7 cellular contexts compared by ENCODE assay signal in the genomic region with DNA sequence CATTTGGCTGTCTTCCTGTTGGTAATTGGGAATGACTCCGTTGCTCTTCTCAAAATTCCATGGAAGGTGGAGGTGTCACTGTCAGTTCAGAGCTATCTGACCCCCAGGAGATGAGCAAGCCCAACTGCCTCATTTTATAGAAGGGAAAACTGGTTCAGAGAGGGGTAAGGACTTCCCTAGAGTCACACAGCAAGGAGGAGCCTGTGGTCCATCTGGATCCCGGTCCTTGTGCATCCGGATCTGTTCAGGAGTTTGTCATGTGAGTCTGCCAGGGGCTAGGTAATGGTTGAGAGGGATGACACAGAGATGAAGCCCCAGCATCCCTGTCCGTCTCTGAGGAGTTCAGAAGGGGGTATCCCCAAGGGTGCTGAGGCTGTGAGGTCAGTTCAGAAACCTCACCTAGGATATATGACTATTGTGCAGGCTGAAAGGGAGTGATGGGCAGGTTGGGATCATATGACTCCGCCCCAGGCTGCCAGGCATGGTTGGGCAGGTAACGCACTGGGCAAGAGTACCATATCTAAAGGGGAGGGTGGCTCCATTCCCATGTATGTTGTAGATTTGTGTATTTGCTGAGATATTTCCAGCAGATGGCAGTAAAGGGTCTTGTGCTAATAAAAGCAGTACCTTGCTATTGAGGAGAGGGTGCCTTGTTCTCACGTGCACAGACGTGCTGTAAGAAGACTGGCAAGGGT. TPM values are rescaled to one million over a fixed set of nuclear protein-coding genes. Genes with fewer than 3 reads are reported as not detected.
DNase-seq lines count a peak whose midpoint lies in the region; ATAC-seq and TF ChIP-seq lines count a peak whose summit lies in the region.

No MANE protein-coding gene starts in this region.

- WGBS in neuronal stem cell (ENCODE audit: extremely low coverage in 2 of 2, insufficient read length in 2 of 2, insufficient replicate concordance in 1 of 2), 2 donors = no CpG with 5 or more reads among the region's 8 CpGs

- DNase-seq in ELR (ENCODE audit: low read depth) = peak; percentile 73
- peak; percentile 31 for DNase-seq in LoVo (ENCODE audit: low spot score)
- DNase-seq in SHP77 (lab: John Stamatoyannopoulos, UW) = peak; percentile 5 to 48
- peak; percentile 55 to 68 for DNase-seq in erythroblast (lab: John Stamatoyannopoulos, UW)
- peak; percentile 32 for DNase-seq in neuronal stem cell (ENCODE audit: low spot score)

- H3K4me1 ChIP-seq in neuronal stem cell (ENCODE audit: control insufficient read depth in 2 of 2, insufficient read depth in 1 of 2, low read depth in 1 of 2, low read length in 2 of 2) = no peaks in the 10 kb centered on the region

- H3K9ac ChIP-seq in neuronal stem cell (ENCODE audit: low read depth, low read length, poor library complexity) = no peak overlapping the region

- no peak overlapping the region for H4K8ac ChIP-seq in neuronal stem cell (ENCODE audit: low read depth, low read length)

- no peak overlapping the region for H3K4ac ChIP-seq in neuronal stem cell (ENCODE audit: low read length)

- H3K4me2 ChIP-seq in neuronal stem cell (ENCODE audit: insufficient read depth, low read length, poor library complexity, severe bottlenecking) = no peak overlapping the region

- ATAC-seq in HG03571 (IDR thresholded peaks at IDR 0.05; ENCODE audit: unreplicated experiment) = no peak
- ATAC-seq in HG02885 (IDR thresholded peaks at IDR 0.05; ENCODE audit: poor library complexity, unreplicated experiment) = no peak

- no peak overlapping the region for H4K91ac ChIP-seq in neuronal stem cell (ENCODE audit: low read depth, low read length, poor library complexity)

- no peak overlapping the region for H3K27ac ChIP-seq in neuronal stem cell (replicated peaks; ENCODE audit: low read length)

- no peak overlapping the region for H2AK5ac ChIP-seq in neuronal stem cell (ENCODE audit: low read depth, low read length)

- H2BK5ac ChIP-seq in neuronal stem cell (ENCODE audit: low read length) = no peak overlapping the region

- no peak overlapping the region for H2BK12ac ChIP-seq in neuronal stem cell (ENCODE audit: low read length)

- no peaks in the 10 kb centered on the region for H3K36me3 ChIP-seq in neuronal stem cell (replicated peaks in 1 of 2; ENCODE audit: control insufficient read depth in 2 of 2, insufficient read depth in 2 of 2, low read length in 2 of 2)

- H3K9me3 ChIP-seq in neuronal stem cell (replicated peaks in 1 of 2; ENCODE audit: control insufficient read depth in 2 of 2, insufficient read depth in 1 of 2, low read depth in 1 of 2, low read length in 2 of 2) = no peaks in the 10 kb centered on the region

- H3K23ac ChIP-seq in neuronal stem cell (ENCODE audit: low read depth, low read length, poor library complexity) = no peak overlapping the region

- H2AFZ ChIP-seq in neuronal stem cell (ENCODE audit: low read length) = no peak overlapping the region

- H3K14ac ChIP-seq in neuronal stem cell (ENCODE audit: low read length) = no peak overlapping the region

- peaks cover 0 to 24% (median 0%) of the 10 kb centered on the region in 3 experiments for H3K27me3 ChIP-seq in neuronal stem cell (ENCODE audit: control insufficient read depth in 3 of 3, insufficient read depth in 3 of 3, low read depth in 1 of 3, low read length in 3 of 3)

- no peak overlapping the region for H3K4me3 ChIP-seq in neuronal stem cell (ENCODE audit: low read length in 2 of 2)

- no peaks in the 10 kb centered on the region for H3K79me1 ChIP-seq in neuronal stem cell (ENCODE audit: low read depth, low read length)

- no peak for TF ChIP-seq POLR2A in erythroblast (IDR thresholded peaks at IDR 0.05; ENCODE audit: low read length)

- no peak overlapping the region for H2BK15ac ChIP-seq in neuronal stem cell (ENCODE audit: low read length)

- no peak overlapping the region for H2BK120ac ChIP-seq in neuronal stem cell (ENCODE audit: low read depth, low read length)

- H3K18ac ChIP-seq in neuronal stem cell (ENCODE audit: low read length) = no peak overlapping the region

RNA-seq across cellular contexts. Expression of a gene that starts 16.0 kb away (rescaled TPM):
- polyA plus RNA-seq in neuronal stem cell (2013, experiment 1 of 2) = 5.2 TPM
- polyA plus RNA-seq in neuronal stem cell (2013, experiment 2 of 2) = 5.5 TPM
